Comparison of ENCODE assay signal across 8 cellular contexts in the genomic region with DNA sequence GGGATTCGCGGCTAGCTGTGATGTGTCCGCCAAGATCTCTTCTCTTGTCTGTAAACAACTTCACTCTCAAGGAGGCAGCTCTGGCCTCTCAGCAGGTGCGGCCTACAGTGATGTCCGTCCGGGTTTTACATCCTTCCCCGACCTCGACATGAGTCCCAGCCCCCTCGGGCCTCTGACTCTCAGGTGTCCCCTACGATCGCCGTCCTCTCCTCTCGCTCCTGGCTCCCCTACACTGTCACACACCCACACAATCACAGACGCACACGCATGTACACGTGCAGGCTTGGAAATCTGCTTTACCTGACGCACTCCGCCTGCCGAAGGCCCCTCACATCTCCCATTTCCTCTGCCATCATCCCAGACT. TPM values are rescaled to one million over a fixed set of nuclear protein-coding genes. Genes with fewer than 3 reads are reported as not detected.
A peak's percentile ranks its signal among the peaks of the same experiment; 100 is the strongest.
DNase-seq lines count a peak whose midpoint lies in the region; ATAC-seq and TF ChIP-seq lines count a peak whose summit lies in the region.

No MANE protein-coding gene starts in this region.

- BruUV-seq in Calu3 (replicated peaks; lab: Mats Ljungman, UMichigan) = TSS peak; percentile 97

- peak overlapping the region; percentile 92 for H3K9ac ChIP-seq in muscle layer of colon (ENCODE audit: low read length)

- ATAC-seq in HG03097 (IDR thresholded peaks at IDR 0.05; ENCODE audit: low FRiP score, unreplicated experiment) = no peak
- no peak for ATAC-seq in aorta (ENCODE audit: low FRiP score)

- CTCF ChIA-PET in Calu3 (lab: Charles Lee) = no interaction called here

- peak overlapping the region; percentile 58 for H3K4me3 ChIP-seq in MG63
- peak overlapping the region; percentile 89 for H3K4me3 ChIP-seq in coronary artery
- peak overlapping the region; percentile 63 to 82 for H3K4me3 ChIP-seq in muscle layer of colon (ENCODE audit: low read depth in 1 of 2, low read length in 2 of 2)
- peak overlapping the region in 1 of 2 donors; percentile 8 for H3K4me3 ChIP-seq in aorta (ENCODE audit: low read length in 2 of 2)

- peaks cover 16% of the 10 kb centered on the region for H3K36me3 Mint-ChIP-seq in Calu3 (ENCODE audit: insufficient read depth, unreplicated experiment)

- 22 to 24% methylated on average over 19 of the region's 19 CpGs for WGBS in aorta, 2 donors

- no peaks in the 10 kb centered on the region for H3K9me3 Mint-ChIP-seq in Calu3 (ENCODE audit: low read depth, unreplicated experiment)

- intact Hi-C loops in Calu3 (cut with micrococcal nuclease; ENCODE audit: unreplicated experiment) (no loop called here), aorta (cut with DNase I) (no loop called here)

- no peaks in the 10 kb centered on the region for H3K36me3 ChIP-seq in MG63
- no peaks in the 10 kb centered on the region for H3K36me3 ChIP-seq in muscle layer of colon (ENCODE audit: insufficient read depth, low read length)
- H3K36me3 ChIP-seq in aorta (ENCODE audit: control insufficient read depth in 1 of 2, insufficient read depth in 2 of 2, low read length in 1 of 2) = no peaks in the 10 kb centered on the region

- H3K27ac ChIP-seq in coronary artery (peak overlapping the region; percentile 50 to 85), muscle layer of colon (ENCODE audit: low read depth, low read length) (peak overlapping the region; percentile 45), aorta (ENCODE audit: low read depth in 1 of 2, low read length in 2 of 2) (peak overlapping the region in 1 of 2 donors; percentile 2)

- H3K4me1 Mint-ChIP-seq in Calu3 (ENCODE audit: low read depth, unreplicated experiment) = peaks cover 18% of the 10 kb centered on the region

- peak overlapping the region; percentile 91 for H3K27ac Mint-ChIP-seq in Calu3 (ENCODE audit: unreplicated experiment)

- no peak for DNase-seq in Calu3
- DNase-seq in MG63 = no peak
- DNase-seq in coronary artery (ENCODE audit: low spot score) = no peak
- DNase-seq in GM03348 (ENCODE audit: low spot score) = no peak
- no peak for DNase-seq in kidney glomerular epithelial cell (lab: John Stamatoyannopoulos, UW)
- DNase-seq in aorta = no peak

- H3K27me3 Mint-ChIP-seq in Calu3 (ENCODE audit: unreplicated experiment) = no peaks in the 10 kb centered on the region

- H3K4me1 ChIP-seq in muscle layer of colon (ENCODE audit: insufficient read depth, low read length) = peaks cover 11% of the 10 kb centered on the region
- H3K4me1 ChIP-seq in aorta (ENCODE audit: control insufficient read depth in 1 of 2, insufficient read depth in 2 of 2, low read length in 2 of 2) = no peaks in the 10 kb centered on the region

- peaks cover 4% of the 10 kb centered on the region; the same call in 1 of the 2 replicates for H3K27me3 ChIP-seq in MG63
- H3K27me3 ChIP-seq in muscle layer of colon (ENCODE audit: control insufficient read depth in 1 of 2, insufficient read depth in 2 of 2, low read length in 2 of 2) = no peaks in the 10 kb centered on the region
- no peaks in the 10 kb centered on the region for H3K27me3 ChIP-seq in aorta (ENCODE audit: control insufficient read depth in 1 of 2, insufficient read depth in 2 of 2, low read length in 1 of 2)

- H3K9me3 ChIP-seq in MG63 (no peaks in the 10 kb centered on the region), muscle layer of colon (ENCODE audit: low read length) (no peaks in the 10 kb centered on the region), aorta (ENCODE audit: control insufficient read depth, low read length) (no peaks in the 10 kb centered on the region)

- peak overlapping the region; percentile 100 for H3K4me3 Mint-ChIP-seq in Calu3 (ENCODE audit: low read depth, unreplicated experiment)

- TF ChIP-seq CTCF in Calu3 (IDR thresholded peaks at IDR 0.05; ENCODE audit: unreplicated experiment) = no peak
- no peak for TF ChIP-seq CTCF in coronary artery (IDR thresholded peaks at IDR 0.05)

RNA-seq across cellular contexts. Expression of gene RSPH1, which starts 0.8 kb away (rescaled TPM):
- 2.2 and 3.3 TPM in 2 replicates for total RNA-seq in Calu3 (2022)
- total RNA-seq in MG63 (2014; rRNA removed; shearing (Covaris generic); ENCODE audit: low replicate concordance) = not detected in 2 replicates
- total RNA-seq in aorta = under 1 TPM in 1 of 2 donors, not detected in 1; 0.26 TPM
- 1 to 10 TPM in 1 of 2 donors, under 1 TPM in 1; 0.18 to 1.6 TPM for polyA plus RNA-seq in aorta

RNA-seq across cellular contexts. Expression of gene SLC37A1, which starts 16.8 kb away (rescaled TPM):
- total RNA-seq in Calu3 (2022) = 24.9 and 30.9 TPM in 2 replicates
- 2.1 and 5.0 TPM in 2 replicates for total RNA-seq in MG63 (2014; rRNA removed; shearing (Covaris generic); ENCODE audit: low replicate concordance)
- 10 to 100 TPM in 1 of 2 donors, 1 to 10 TPM in 1; 6.5 to 11.7 TPM for total RNA-seq in aorta
- 1 to 10 TPM; 5.0 to 6.3 TPM for polyA plus RNA-seq in aorta
